ENCODE assay signal across 28 cellular contexts in genomic region chr2:147405651-147406050, GRCh38.
DNase-seq lines count a peak whose midpoint lies in the region; ATAC-seq, FAIRE-seq and TF ChIP-seq lines count a peak whose summit lies in the region.
"Had no signal": no experiment of that assay in that cellular context is flagged by ENCODE, and none has a peak within 500 bp of the region (broad histone marks: within the 10 kb centered on the region; RNA-seq: fewer than 3 reads in every experiment).

No MANE protein-coding gene starts in this region.

- 18 to 19% methylated on average over 1 of the region's 1 CpG for WGBS in pancreas, 2 donors

- peak; percentile 58 for ATAC-seq in GM18505 (IDR thresholded peaks at IDR 0.05; ENCODE audit: unreplicated experiment)
- ATAC-seq in GM19324 (IDR thresholded peaks at IDR 0.05; ENCODE audit: low FRiP score, unreplicated experiment), result peak; percentile 80
- peak; percentile 52 for ATAC-seq in HG03432 (IDR thresholded peaks at IDR 0.05; ENCODE audit: unreplicated experiment)
- no peak for ATAC-seq in GM19023 (IDR thresholded peaks at IDR 0.05; ENCODE audit: unreplicated experiment)
- no peak for ATAC-seq in pancreas
- ATAC-seq: activated CD4-positive, alpha-beta T cell treated with anti-CD3 and anti-CD28 coated beads for 36 hours; activated CD8-positive, alpha-beta memory T cell treated with anti-CD3 and anti-CD28 coated beads, Interleukin-2, amount 10 ng/mL, durations not matched to agents 7 days and 5 days; activated T-helper 17 cell treated with anti-CD3 and anti-CD28 coated beads, Interleukin-2, amount 50 U/mL, for 72 hours; K562; left lung; stimulated activated naive CD8-positive, alpha-beta T cell treated with anti-CD3 and anti-CD28 coated beads, Interleukin-15, Interleukin-2, amounts not matched to agents 100 U/mL and 50 U/mL, for 24 hours had no signal

- H3K4me1 ChIP-seq in pancreas, result no peaks in the 10 kb centered on the region
- H3K4me1 ChIP-seq: left lung, tibial artery had no signal

- H3K4me3 Mint-ChIP-seq in immature natural killer cell, result peak overlapping the region in 4 of 5 donors; percentile 16 to 76 (median 34)
- H3K4me3 Mint-ChIP-seq: activated CD4-positive, alpha-beta T cell treated with anti-CD3 and anti-CD28 coated beads for 36 hours; activated CD8-positive, alpha-beta memory T cell treated with anti-CD3 and anti-CD28 coated beads, Interleukin-2, amount 10 ng/mL, durations not matched to agents 7 days and 5 days; activated naive CD8-positive, alpha-beta T cell; activated T-helper 17 cell treated with anti-CD3 and anti-CD28 coated beads, Interleukin-2, amount 50 U/mL, for 72 hours; CD4-positive, CD25-positive, alpha-beta regulatory T cell; nephron progenitor cell had no signal

- no peak for FAIRE-seq in urothelium cell line (lab: Jason Lieb, UNC)
- no peak for FAIRE-seq in pancreas (lab: Jason Lieb, UNC)
- FAIRE-seq: K562 had no signal

- H3K36me3 ChIP-seq in pancreas, result no peaks in the 10 kb centered on the region
- H3K36me3 ChIP-seq: left lung, tibial artery had no signal

- H3K36me3 Mint-ChIP-seq in immature natural killer cell, result peaks cover 0 to under 1% (median 0%) of the 10 kb centered on the region in 3 donors
- H3K36me3 Mint-ChIP-seq: activated CD8-positive, alpha-beta memory T cell treated with anti-CD3 and anti-CD28 coated beads, Interleukin-2, amount 10 ng/mL, durations not matched to agents 7 days and 5 days; activated naive CD8-positive, alpha-beta T cell; CD4-positive, CD25-positive, alpha-beta regulatory T cell had no signal

- TF ChIP-seq POLR2A in GM18505 (IDR thresholded peaks at IDR 0.05; ENCODE audit: borderline replicate concordance, extremely low read depth, insufficient read depth, insufficient read length), result no peak

- no peak overlapping the region for H3K27ac ChIP-seq in pancreas
- H3K27ac ChIP-seq: left lung, skin epidermis, tibial artery had no signal

- H3K27me3 ChIP-seq in pancreas, result no peaks in the 10 kb centered on the region
- H3K27me3 ChIP-seq: left lung, tibial artery had no signal

- peak in 2 of 3 donors; percentile 7 to 9 for DNase-seq in immature natural killer cell
- no peak for DNase-seq in urothelium cell line (ENCODE audit: low spot score)
- DNase-seq in COR-L47 (lab: John Stamatoyannopoulos, UW), result no peak
- DNase-seq in pancreas, result no peak
- DNase-seq: activated CD4-positive, alpha-beta T cell treated with anti-CD3 and anti-CD28 coated beads for 36 hours; activated CD8-positive, alpha-beta memory T cell treated with anti-CD3 and anti-CD28 coated beads, Interleukin-2, amount 10 ng/mL, durations not matched to agents 7 days and 5 days; DMS53; erythroblast; glutamatergic neuron; left lung; MV-4-11; NCI-H1694 treated with DMSO at 0.1 percent for 48 hours; NCI-H69; nephron progenitor cell; SHP77; stimulated activated CD4-positive, alpha-beta T cell treated with anti-CD3 and anti-CD28 coated beads, Interleukin-2, amount 100 ng/mL, for 48 hours; stimulated activated naive CD8-positive, alpha-beta T cell treated with anti-CD3 and anti-CD28 coated beads, Interleukin-15, Interleukin-2, amounts not matched to agents 100 U/mL and 50 U/mL, for 24 hours; tibial artery had no signal

- H3K27me3 Mint-ChIP-seq in immature natural killer cell (ENCODE audit: low read depth in 3 of 3), result peaks cover 0 to 2% (median 1%) of the 10 kb centered on the region in 3 donors
- H3K27me3 Mint-ChIP-seq: activated CD8-positive, alpha-beta memory T cell treated with anti-CD3 and anti-CD28 coated beads, Interleukin-2, amount 10 ng/mL, durations not matched to agents 7 days and 5 days; activated naive CD8-positive, alpha-beta T cell; activated T-helper 17 cell treated with anti-CD3 and anti-CD28 coated beads, Interleukin-2, amount 50 U/mL, for 72 hours; CD4-positive, CD25-positive, alpha-beta regulatory T cell had no signal

- peak overlapping the region; percentile 5 to 62 (median 32) for H3K27ac Mint-ChIP-seq in immature natural killer cell
- H3K27ac Mint-ChIP-seq: activated CD4-positive, alpha-beta T cell treated with anti-CD3 and anti-CD28 coated beads for 36 hours; activated CD8-positive, alpha-beta memory T cell treated with anti-CD3 and anti-CD28 coated beads, Interleukin-2, amount 10 ng/mL, durations not matched to agents 7 days and 5 days; activated naive CD8-positive, alpha-beta T cell; activated T-helper 17 cell treated with anti-CD3 and anti-CD28 coated beads, Interleukin-2, amount 50 U/mL, for 72 hours; CD4-positive, CD25-positive, alpha-beta regulatory T cell; nephron progenitor cell; progenitor cell of endocrine pancreas had no signal

- no peaks in the 10 kb centered on the region for H3K9me3 ChIP-seq in pancreas
- H3K9me3 ChIP-seq: left lung, tibial artery had no signal

- TF ChIP-seq CTCF in pancreas (IDR thresholded peaks at IDR 0.05), result no peak

- peaks cover 17 to 22% of the 10 kb centered on the region in 2 donors for H3K4me1 Mint-ChIP-seq in immature natural killer cell
- H3K4me1 Mint-ChIP-seq: activated CD4-positive, alpha-beta T cell treated with anti-CD3 and anti-CD28 coated beads for 36 hours; activated CD8-positive, alpha-beta memory T cell treated with anti-CD3 and anti-CD28 coated beads, Interleukin-2, amount 10 ng/mL, durations not matched to agents 7 days and 5 days; activated T-helper 17 cell treated with anti-CD3 and anti-CD28 coated beads, Interleukin-2, amount 50 U/mL, for 72 hours; CD4-positive, CD25-positive, alpha-beta regulatory T cell; nephron progenitor cell had no signal

- H3K4me3 ChIP-seq in pancreas, result no peak overlapping the region
- H3K4me3 ChIP-seq: K562, left lung, skin epidermis, tibial artery had no signal

- intact Hi-C loops in pancreas (cut with DNase I), result no loop called here

- H3K9me3 Mint-ChIP-seq in immature natural killer cell, result peaks cover 0 to 3% (median 0%) of the 10 kb centered on the region in 6 donors

Comparison
In these comparisons a context has a peak if more than half of its experiments do, and no peak if none do; other contexts are left out.
1. ATAC-seq: peak in GM18505 (single experiment), GM19324 (single experiment) and HG03432 (single experiment); none in GM19023 (single experiment) and pancreas (0 of 4).
2. DNase-seq: peak in immature natural killer cell (2 of 3); none in urothelium cell line (single experiment), COR-L47 (single experiment) and pancreas (0 of 6).